ENCODE assay signal across 21 cellular contexts in genomic region chr10:28783089-28783488, GRCh38.
DNase-seq lines count a peak whose midpoint lies in the region; ATAC-seq, FAIRE-seq and TF ChIP-seq lines count a peak whose summit lies in the region.
"Had no signal": no experiment of that assay in that cellular context is flagged by ENCODE, and none has a peak within 500 bp of the region (broad histone marks: within the 10 kb centered on the region; RNA-seq: fewer than 3 reads in every experiment).

No MANE protein-coding gene starts in this region.

- no peak overlapping the region for H3K9ac ChIP-seq in H9 (ENCODE audit: extremely low read depth, insufficient read length, low read length)
- H3K9ac ChIP-seq: SK-N-SH had no signal

- no peak for TF ChIP-seq EP300 in A549 (IDR thresholded peaks at IDR 0.05)

- TF ChIP-seq POLR2A in A549 (IDR thresholded peaks at IDR 0.05; ENCODE audit: low read length) = no peak

- DNase-seq in A549 (ENCODE audit: low read depth in 1 of 2, low spot score in 1 of 2) (peak in 1 of 2 experiments; percentile 21), H9 (no peak), epithelial cell of proximal tubule (ENCODE audit: low read depth) (peak; percentile 33), epidermal melanocyte (ENCODE audit: insufficient read length, low spot score) (no peak), NCI-H446 (lab: John Stamatoyannopoulos, UW) (no peak), NCI-H524 (lab: John Stamatoyannopoulos, UW) (no peak)
- no peak for DNase-seq in activated naive CD4-positive, alpha-beta T cell treated with anti-CD3 and anti-CD28 coated beads, Interleukin-2, amount 50 U/mL, for 72 hours (ENCODE audit: low spot score in 2 of 2)
- DNase-seq: BE2C; CD4-positive, alpha-beta T cell; DND-41; Kasumi-1; MM.1S; NCI-H1092; NCI-H1436 treated with DMSO at 0.1 percent for 48 hours; NCI-H2081; NCI-H2171 treated with DMSO at 0.1 percent for 48 hours; NCI-H774; SHP77 treated with DMSO at 0.1 percent for 48 hours; SK-N-SH had no signal

- ATAC-seq in A549 = no peak
- ATAC-seq in activated naive CD4-positive, alpha-beta T cell treated with anti-CD3 and anti-CD28 coated beads, Interleukin-2, amount 50 U/mL, for 72 hours = no peak

- no peak overlapping the region for H2BK120ac ChIP-seq in H9 (ENCODE audit: low read depth, low read length, poor library complexity, severe bottlenecking)

- H2BK5ac ChIP-seq in H9 (ENCODE audit: insufficient read length, low read length) = no peak overlapping the region

- 11% methylated on average over 5 of the region's 5 CpGs for WGBS in A549 (ENCODE audit: missing lambda C conversion rate)
- WGBS in H9 (ENCODE audit: extremely low coverage, insufficient read length, low lambda C conversion rate) = no CpG with 5 or more reads among the region's 5 CpGs

- no peaks in the 10 kb centered on the region; a peak in 1 of 5 replicates for H3K9me3 Mint-ChIP-seq in H9
- H3K9me3 Mint-ChIP-seq in nephron = no peaks in the 10 kb centered on the region
- H3K9me3 Mint-ChIP-seq in activated naive CD4-positive, alpha-beta T cell treated with anti-CD3 and anti-CD28 coated beads, Interleukin-2, amount 50 U/mL, for 72 hours = no peaks in the 10 kb centered on the region
- H3K9me3 Mint-ChIP-seq: CD4-positive, alpha-beta T cell had no signal

- H3K4me3 ChIP-seq in A549 (no peak overlapping the region), epithelial cell of proximal tubule (ENCODE audit: low read depth, low read length) (no peak overlapping the region)

- FAIRE-seq in A549 (lab: Jason Lieb, UNC) = no peak

- peaks cover 18% of the 10 kb centered on the region for H3K4me1 ChIP-seq in A549
- no peaks in the 10 kb centered on the region for H3K4me1 ChIP-seq in H9 (ENCODE audit: insufficient read depth, low read length)

- no peaks in the 10 kb centered on the region for H3K79me1 ChIP-seq in H9 (ENCODE audit: insufficient read depth, low read depth, low read length, poor library complexity, severe bottlenecking)

- H3K27ac ChIP-seq in A549 (no peak overlapping the region), H9 (ENCODE audit: insufficient read length, low read depth, low read length) (no peak overlapping the region)

- H3K4me3 Mint-ChIP-seq in H9 (no peak overlapping the region), nephron (no peak overlapping the region)
- H3K4me3 Mint-ChIP-seq: CD4-positive, alpha-beta T cell; IgD-negative memory B cell had no signal

- no peaks in the 10 kb centered on the region for H3K27me3 ChIP-seq in H9 (ENCODE audit: insufficient read depth, low read length)
- H3K27me3 ChIP-seq: BE2C had no signal

- H3K18ac ChIP-seq in H9 (ENCODE audit: insufficient read length, low read depth, low read length) = no peak overlapping the region

- H3T11ph ChIP-seq in H9 (ENCODE audit: low read length) = no peak overlapping the region

- no peaks in the 10 kb centered on the region for H3K36me3 Mint-ChIP-seq in H9 (ENCODE audit: insufficient read depth in 1 of 3, low read depth in 3 of 3)
- no peaks in the 10 kb centered on the region for H3K36me3 Mint-ChIP-seq in nephron (ENCODE audit: low read depth)
- H3K36me3 Mint-ChIP-seq in activated naive CD4-positive, alpha-beta T cell treated with anti-CD3 and anti-CD28 coated beads, Interleukin-2, amount 50 U/mL, for 72 hours = no peaks in the 10 kb centered on the region
- H3K36me3 Mint-ChIP-seq: IgD-negative memory B cell had no signal

- no peak overlapping the region for H3K56ac ChIP-seq in H9 (ENCODE audit: insufficient read length, low read depth, low read length)

- TF ChIP-seq CTCF in A549 (IDR thresholded peaks at IDR 0.05) (no peak), H9 (conservative IDR thresholded peaks at IDR 0.05) (no peak), epithelial cell of proximal tubule (conservative IDR thresholded peaks at IDR 0.05; ENCODE audit: low read depth, low read length) (no peak), nephron (IDR thresholded peaks at IDR 0.05; ENCODE audit: unreplicated experiment in 3 of 3) (no peak)

- no peak overlapping the region for H2AFZ ChIP-seq in H9 (ENCODE audit: low read length)

- H4K8ac ChIP-seq in H9 (replicated peaks; ENCODE audit: insufficient read length, low read depth, low read length) = no peak overlapping the region

- no peak overlapping the region for H3K23ac ChIP-seq in H9 (ENCODE audit: insufficient read length, low read depth, low read length)

- H2AK5ac ChIP-seq in H9 (ENCODE audit: insufficient read length, low read length) = peak overlapping the region; percentile 33

- H3K27ac Mint-ChIP-seq in H9 (no peak overlapping the region), nephron (peak overlapping the region; percentile 5 to 55 (median 35))
- H3K27ac Mint-ChIP-seq in activated naive CD4-positive, alpha-beta T cell treated with anti-CD3 and anti-CD28 coated beads, Interleukin-2, amount 50 U/mL, for 72 hours = no peak overlapping the region
- H3K27ac Mint-ChIP-seq: CD4-positive, alpha-beta T cell; IgD-negative memory B cell had no signal

- POLR2A ChIA-PET in A549 (lab: Yijun Ruan, JAX) = no interaction called here

- no peak overlapping the region for H3K14ac ChIP-seq in H9 (ENCODE audit: insufficient read depth, low read length)

- H3K27me3 Mint-ChIP-seq in H9 (ENCODE audit: low read depth) (peaks cover 15% of the 10 kb centered on the region), nephron (ENCODE audit: low read depth) (peaks cover 3% of the 10 kb centered on the region)
- H3K27me3 Mint-ChIP-seq: IgD-negative memory B cell had no signal

- H2BK20ac ChIP-seq in H9 (ENCODE audit: low read depth, low read length, poor library complexity, severe bottlenecking) = no peak overlapping the region

- no peak for TF ChIP-seq RAD21 in A549 (conservative IDR thresholded peaks at IDR 0.05 in 1 of 2, IDR thresholded peaks at IDR 0.05 in 1 of 2)

- peaks cover 12 to 16% of the 10 kb centered on the region in 2 experiments for H3K4me1 Mint-ChIP-seq in H9
- H3K4me1 Mint-ChIP-seq in nephron = peaks cover 16% of the 10 kb centered on the region

- H3K4ac ChIP-seq in H9 (ENCODE audit: low read depth, low read length) = no peak overlapping the region

- H3K4me2 ChIP-seq in A549 (peak overlapping the region; percentile 27), H9 (ENCODE audit: insufficient read depth, insufficient read length, low read length) (no peak overlapping the region)
- H3K4me2 ChIP-seq: SK-N-SH had no signal

- H2BK15ac ChIP-seq in H9 (ENCODE audit: low read depth, low read length) = 0 out of 2 replicates have a peak overlapping the region, but pooled peaks have one; percentile 65

- H3K23me2 ChIP-seq in H9 (ENCODE audit: insufficient read length, low read depth, low read length, poor library complexity, severe bottlenecking) = no peaks in the 10 kb centered on the region

- H4K5ac ChIP-seq in H9 (ENCODE audit: insufficient read length, low read depth, low read length) = no peak overlapping the region

- H2BK12ac ChIP-seq in H9 (ENCODE audit: insufficient read length, low read depth, low read length) = no peak overlapping the region

- H3K9me3 ChIP-seq in A549 = no peaks in the 10 kb centered on the region
- H3K9me3 ChIP-seq in H9 (ENCODE audit: control insufficient read depth, low read depth, low read length) = no peaks in the 10 kb centered on the region
- H3K9me3 ChIP-seq: BE2C, SK-N-SH had no signal

- no peaks in the 10 kb centered on the region for H3K79me2 ChIP-seq in H9 (ENCODE audit: insufficient read depth, low read length)

- H4K20me1 ChIP-seq in H9 (ENCODE audit: control insufficient read depth, insufficient read depth, insufficient read length) = no peaks in the 10 kb centered on the region

- CTCF ChIA-PET in A549 (lab: Yijun Ruan, JAX) = no interaction called here

- no peak overlapping the region for H4K91ac ChIP-seq in H9 (ENCODE audit: insufficient read length, low read depth, low read length)

TF ChIP-seq in A549, 52 proteins besides CTCF, POLR2A, EP300 and RAD21:
- TF ChIP-seq ESRRA (IDR thresholded peaks at IDR 0.05; ENCODE audit: borderline replicate concordance, low read length) = no peak
- TF ChIP-seq, protein P1, sequence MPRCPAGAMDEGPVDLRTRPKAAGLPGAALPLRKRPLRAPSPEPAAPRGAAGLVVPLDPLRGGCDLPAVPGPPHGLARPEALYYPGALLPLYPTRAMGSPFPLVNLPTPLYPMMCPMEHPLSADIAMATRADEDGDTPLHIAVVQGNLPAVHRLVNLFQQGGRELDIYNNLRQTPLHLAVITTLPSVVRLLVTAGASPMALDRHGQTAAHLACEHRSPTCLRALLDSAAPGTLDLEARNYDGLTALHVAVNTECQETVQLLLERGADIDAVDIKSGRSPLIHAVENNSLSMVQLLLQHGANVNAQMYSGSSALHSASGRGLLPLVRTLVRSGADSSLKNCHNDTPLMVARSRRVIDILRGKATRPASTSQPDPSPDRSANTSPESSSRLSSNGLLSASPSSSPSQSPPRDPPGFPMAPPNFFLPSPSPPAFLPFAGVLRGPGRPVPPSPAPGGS (IDR thresholded peaks at IDR 0.05) = no peak
- no peak for TF ChIP-seq RFX5 (IDR thresholded peaks at IDR 0.05)
- no peak for TF ChIP-seq HOXA7 (CRISPR knock-in tag; IDR thresholded peaks at IDR 0.05)
- TF ChIP-seq, protein P2, sequence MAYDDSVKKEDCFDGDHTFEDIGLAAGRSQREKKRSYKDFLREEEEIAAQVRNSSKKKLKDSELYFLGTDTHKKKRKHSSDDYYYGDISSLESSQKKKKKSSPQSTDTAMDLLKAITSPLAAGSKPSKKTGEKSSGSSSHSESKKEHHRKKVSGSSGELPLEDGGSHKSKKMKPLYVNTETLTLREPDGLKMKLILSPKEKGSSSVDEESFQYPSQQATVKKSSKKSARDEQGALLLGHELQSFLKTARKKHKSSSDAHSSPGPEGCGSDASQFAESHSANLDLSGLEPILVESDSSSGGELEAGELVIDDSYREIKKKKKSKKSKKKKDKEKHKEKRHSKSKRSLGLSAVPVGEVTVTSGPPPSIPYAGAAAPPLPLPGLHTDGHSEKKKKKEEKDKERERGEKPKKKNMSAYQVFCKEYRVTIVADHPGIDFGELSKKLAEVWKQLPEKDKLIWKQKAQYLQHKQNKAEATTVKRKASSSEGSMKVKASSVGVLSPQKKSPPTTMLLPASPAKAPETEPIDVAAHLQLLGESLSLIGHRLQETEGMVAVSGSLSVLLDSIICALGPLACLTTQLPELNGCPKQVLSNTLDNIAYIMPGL (CRISPR knock-in tag; IDR thresholded peaks at IDR 0.05; ENCODE audit: borderline replicate concordance) = no peak
- no peak for TF ChIP-seq RNF2 (IDR thresholded peaks at IDR 0.05; ENCODE audit: borderline replicate concordance, low read depth)
- TF ChIP-seq CBX2 (IDR thresholded peaks at IDR 0.05; ENCODE audit: borderline replicate concordance, low read depth) = no peak
- no peak for TF ChIP-seq MAFK (IDR thresholded peaks at IDR 0.05; ENCODE audit: partially characterized antibody)
- TF ChIP-seq EHF (CRISPR knock-in tag; IDR thresholded peaks at IDR 0.05) = no peak
- no peak for TF ChIP-seq EHMT2 (IDR thresholded peaks at IDR 0.05; ENCODE audit: low read depth)
TF ChIP-seq in A549: peak in this region for 0.

Comparison
In these comparisons a context has a peak if more than half of its experiments do, and no peak if none do; other contexts are left out.
1. H3K27ac Mint-ChIP-seq: peak in nephron (3 of 3); none in H9 (0 of 3) and activated naive CD4-positive, alpha-beta T cell treated with anti-CD3 and anti-CD28 coated beads, Interleukin-2, amount 50 U/mL, for 72 hours (0 of 2).